ENCODE assay signal across 1 cellular context in genomic region chr11:69037074-69037473, GRCh38.
TF ChIP-seq lines count a peak whose summit lies in the region.

No MANE protein-coding gene starts in this region.

TF ChIP-seq in K562, 482 proteins besides CTCF, POLR2A, EP300 and RAD21:
- TF ChIP-seq WHSC1 (IDR thresholded peaks at IDR 0.05; ENCODE audit: low read length) (no peak), ZNF24 (IDR thresholded peaks at IDR 0.05) (peak; percentile 74; the same call in 1 of the 2 replicates), ZFP36 (IDR thresholded peaks at IDR 0.05; ENCODE audit: low read depth, low read length, partially characterized antibody) (no peak), MYNN (IDR thresholded peaks at IDR 0.05) (no peak), MYNN (CRISPR knock-in tag; IDR thresholded peaks at IDR 0.05) (no peak), MCM7 (IDR thresholded peaks at IDR 0.05) (no peak), ZNF609 (CRISPR knock-in tag; IDR thresholded peaks at IDR 0.05; ENCODE audit: borderline replicate concordance) (no peak)
TF ChIP-seq in K562: peak in this region for 1.
